36 cellular contexts compared by ENCODE assay signal in genomic region chr6:41650120-41650519, GRCh38. TPM values are rescaled to one million over a fixed set of nuclear protein-coding genes. Genes with fewer than 3 reads are reported as not detected.
"Had no signal": no experiment of that assay in that cellular context is flagged by ENCODE, and none has a peak within 500 bp of the region (broad histone marks: within the 10 kb centered on the region; RNA-seq: fewer than 3 reads in every experiment).

No MANE protein-coding gene starts in this region.

- H3K4me3 ChIP-seq: adrenal gland, ascending aorta, breast epithelium, cardiac muscle cell, esophagus muscularis mucosa, gastrocnemius medialis, heart right ventricle had no signal

- FAIRE-seq: colon had no signal

- DNase-seq: activated CD4-positive, alpha-beta memory T cell treated with anti-CD3 and anti-CD28 coated beads for 36 hours; activated CD4-positive, alpha-beta T cell treated with anti-CD3 and anti-CD28 coated beads for 36 hours; activated CD4-positive, alpha-beta T cell treated with anti-CD3 and anti-CD28 coated beads, Interleukin-2, amount 10 ng/mL, durations not matched to agents 24 days and 14 days; activated CD4-positive, CD25-positive, alpha-beta regulatory T cell; activated CD4-positive, CD25-positive, alpha-beta regulatory T cell treated with anti-CD3 and anti-CD28 coated beads, Interleukin-2, amount 50 U/mL, for 72 hours; activated CD8-positive, alpha-beta memory T cell treated with anti-CD3 and anti-CD28 coated beads, Interleukin-2, amount 10 ng/mL, durations not matched to agents 7 days and 5 days; activated CD8-positive, alpha-beta memory T cell treated with anti-CD3 and anti-CD28 coated beads, Interleukin-2, amount 50 U/mL, for 4 hours; activated CD8-positive, alpha-beta T cell treated with anti-CD3 and anti-CD28 coated beads, Interleukin-2, amount 10 ng/mL, durations not matched to agents 7 days and 5 days; activated effector memory CD4-positive, alpha-beta T cell treated with anti-CD3 and anti-CD28 coated beads, Interleukin-2, amount 50 U/mL, for 16 hours; activated naive CD4-positive, alpha-beta T cell treated with anti-CD3 and anti-CD28 coated beads for 36 hours; activated naive CD8-positive, alpha-beta T cell treated with anti-CD3 and anti-CD28 coated beads for 36 hours; activated naive CD8-positive, alpha-beta T cell treated with anti-CD3 and anti-CD28 coated beads, Interleukin-2, amount 50 U/mL, for 24 hours; activated T-cell treated with anti-CD3 and anti-CD28 coated beads, Interleukin-2, amount 50 U/mL, for 1 hour; activated T-cell treated with anti-CD3 and anti-CD28 coated beads, Interleukin-2, amount 50 U/mL, for 48 hours; adrenal gland; amygdala; cortex of kidney; dermis blood vessel endothelial cell; effector CD4-positive, alpha-beta T cell; effector memory CD8-positive, alpha-beta T cell; erythroblast; foreskin keratinocyte; gastrocnemius medialis; glutamatergic neuron; heart right ventricle; T-helper 1 cell; T-helper 17 cell; T1000 had no signal

- H3K27ac ChIP-seq: adrenal gland, ascending aorta, breast epithelium, cardiac muscle cell, esophagus muscularis mucosa, foreskin keratinocyte, gastrocnemius medialis, heart right ventricle had no signal

- H3K27me3 ChIP-seq: adrenal gland, ascending aorta, breast epithelium, cardiac muscle cell, foreskin keratinocyte had no signal

- H3K4me1 ChIP-seq: adrenal gland, ascending aorta, breast epithelium, esophagus muscularis mucosa, foreskin keratinocyte, gastrocnemius medialis, heart right ventricle had no signal

- ATAC-seq: activated CD4-positive, alpha-beta T cell treated with anti-CD3 and anti-CD28 coated beads for 36 hours; activated CD8-positive, alpha-beta memory T cell treated with anti-CD3 and anti-CD28 coated beads, Interleukin-2, amount 10 ng/mL, durations not matched to agents 7 days and 5 days; activated CD8-positive, alpha-beta T cell treated with anti-CD3 and anti-CD28 coated beads, Interleukin-2, amount 10 ng/mL, durations not matched to agents 7 days and 5 days; activated naive CD8-positive, alpha-beta T cell treated with anti-CD3 and anti-CD28 coated beads, Interleukin-2, amount 50 U/mL, for 24 hours; effector memory CD8-positive, alpha-beta T cell; gastrocnemius medialis; heart right ventricle; T-helper 17 cell had no signal

- H3K9me3 ChIP-seq: adrenal gland, ascending aorta, breast epithelium, esophagus muscularis mucosa, gastrocnemius medialis, heart right ventricle had no signal

- H3K36me3 ChIP-seq: ascending aorta, breast epithelium, esophagus muscularis mucosa, gastrocnemius medialis, heart right ventricle had no signal

RNA-seq across cellular contexts. Expression of gene MDFI, which starts 11.9 kb away (rescaled TPM):
- total RNA-seq: activated CD4-positive, alpha-beta memory T cell treated with anti-CD3 and anti-CD28 coated beads for 36 hours; activated CD4-positive, alpha-beta T cell treated with anti-CD3 and anti-CD28 coated beads for 36 hours; activated CD4-positive, alpha-beta T cell treated with anti-CD3 and anti-CD28 coated beads, Interleukin-2, amount 10 ng/mL, durations not matched to agents 24 days and 14 days; activated CD8-positive, alpha-beta memory T cell treated with anti-CD3 and anti-CD28 coated beads for 36 hours; activated CD8-positive, alpha-beta memory T cell treated with anti-CD3 and anti-CD28 coated beads, Interleukin-2, amount 10 ng/mL, durations not matched to agents 7 days and 5 days; activated CD8-positive, alpha-beta T cell treated with anti-CD3 and anti-CD28 coated beads, Interleukin-2, amount 10 ng/mL, durations not matched to agents 7 days and 5 days; activated naive CD4-positive, alpha-beta T cell treated with anti-CD3 and anti-CD28 coated beads for 36 hours; activated naive CD8-positive, alpha-beta T cell treated with anti-CD3 and anti-CD28 coated beads for 36 hours; activated T-helper 1 cell treated with anti-CD3 and anti-CD28 coated beads, Interleukin-12 subunit alpha, Interleukin-12 subunit beta, Interleukin-2, Interleukin-4 antibody, amounts not matched to agents 30 ng/mL and 10 ng/mL and 1 ng/mL, durations not matched to agents 14 hours and 24 hours and 36 hours; activated T-helper 2 cell treated with anti-CD3 and anti-CD28 coated beads, Interferon-gamma antibody, Interleukin-2, Interleukin-4, amounts not matched to agents 10 μg/mL and 5 μg/mL and 100 μg/mL, durations not matched to agents 14 hours and 24 hours and 36 hours; T-helper 17 cell had no signal
